10 cellular contexts compared by ENCODE assay signal in the genomic region with DNA sequence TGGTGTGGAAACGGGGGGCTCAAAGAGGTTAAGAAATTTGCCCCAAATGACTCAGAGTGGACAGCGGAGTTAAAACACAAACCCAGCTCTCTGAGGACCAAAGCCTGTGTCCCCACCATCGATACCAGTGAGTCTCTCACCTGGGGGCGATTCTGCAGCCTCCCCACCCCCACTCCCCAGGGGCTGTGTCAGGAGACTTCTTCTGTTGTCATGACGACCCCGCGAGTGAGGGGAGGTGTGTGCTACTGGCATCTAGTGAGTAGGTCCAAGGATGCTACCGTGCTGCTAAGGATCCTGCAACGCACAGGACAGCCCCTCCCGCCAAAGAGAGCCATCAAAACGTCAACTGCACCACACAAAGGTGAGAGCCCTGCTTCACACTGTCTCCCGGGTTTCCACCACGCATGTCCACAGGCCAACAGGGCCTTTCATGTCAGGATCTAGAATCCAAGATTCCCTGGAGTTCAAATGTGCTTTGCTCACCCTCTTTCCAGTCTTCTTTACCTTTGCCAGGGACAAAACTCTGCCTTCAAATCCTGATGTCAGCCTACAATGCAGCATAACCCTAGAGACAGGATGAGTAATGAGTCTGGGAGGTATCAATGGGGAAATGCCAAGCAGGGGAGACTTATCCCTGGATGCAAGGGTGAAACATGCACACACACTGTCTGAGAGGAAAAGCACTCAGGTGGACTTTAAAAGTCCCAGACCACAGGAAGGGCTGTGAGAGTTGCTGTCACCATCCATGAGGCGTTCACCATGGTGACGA. TPM values are rescaled to one million over a fixed set of nuclear protein-coding genes. Genes with fewer than 3 reads are reported as not detected.
DNase-seq lines count a peak whose midpoint lies in the region; ATAC-seq and TF ChIP-seq lines count a peak whose summit lies in the region.
"Had no signal": no experiment of that assay in that cellular context is flagged by ENCODE, and none has a peak within 500 bp of the region (broad histone marks: within the 10 kb centered on the region; RNA-seq: fewer than 3 reads in every experiment).

No MANE protein-coding gene starts in this region.

- 95% methylated on average over 15 of the region's 15 CpGs for WGBS in smooth muscle cell (ENCODE audit: low lambda C conversion rate)

- CTCF ChIA-PET in T-cell (lab: Charles Lee), result interaction anchor here in 1 of 2 donors (1.0 kb wide), 1 partner anchor 21 kb away, joined by 4 read pairs; no protein-coding TSS in a partner anchor

- DNase-seq in activated T-cell treated with anti-CD3 and anti-CD28 coated beads, Interleukin-2, amount 50 U/mL, for 24 hours, result no peak
- DNase-seq in activated T-cell treated with anti-CD3 and anti-CD28 coated beads for 4 hours (no peak), T-cell (no peak), glutamatergic neuron (no peak), smooth muscle cell (lab: John Stamatoyannopoulos, UW; ENCODE audit: unreplicated experiment) (no peak), NCI-H82 (lab: John Stamatoyannopoulos, UW) (no peak)
- DNase-seq: NCI-H1092, NCI-H524 had no signal

- no peaks in the 10 kb centered on the region for H3K9me3 Mint-ChIP-seq in activated T-cell treated with anti-CD3 and anti-CD28 coated beads, Interleukin-2, amount 50 U/mL, for 24 hours
- H3K9me3 Mint-ChIP-seq in T-cell (no peaks in the 10 kb centered on the region), glutamatergic neuron (ENCODE audit: unreplicated experiment) (peaks cover 7% of the 10 kb centered on the region)

- H3K36me3 ChIP-seq in skeletal muscle tissue (ENCODE audit: control insufficient read depth in 3 of 3, insufficient read depth in 3 of 3, low read length in 3 of 3) (peaks cover 10 to 25% (median 17%) of the 10 kb centered on the region in 3 donors), smooth muscle cell (ENCODE audit: low read depth) (no peaks in the 10 kb centered on the region)

- H3K9me3 ChIP-seq in skeletal muscle tissue (ENCODE audit: control insufficient read depth in 3 of 3, low read length in 3 of 3) (no peaks in the 10 kb centered on the region), smooth muscle cell (replicated peaks; ENCODE audit: low read depth) (no peaks in the 10 kb centered on the region)

- no peak overlapping the region for H3K4me3 ChIP-seq in skeletal muscle tissue (ENCODE audit: low read length in 3 of 3)
- H3K4me3 ChIP-seq in smooth muscle cell, result no peak overlapping the region

- H3K27ac ChIP-seq in skeletal muscle tissue (ENCODE audit: low read depth, low read length), result no peak overlapping the region
- no peak overlapping the region for H3K27ac ChIP-seq in smooth muscle cell (ENCODE audit: low read depth)

- H3K27ac Mint-ChIP-seq in activated T-cell treated with anti-CD3 and anti-CD28 coated beads, Interleukin-2, amount 50 U/mL, for 24 hours, result peak overlapping the region; percentile 91
- peak overlapping the region; percentile 75 to 87 for H3K27ac Mint-ChIP-seq in T-cell
- H3K27ac Mint-ChIP-seq in glutamatergic neuron (ENCODE audit: unreplicated experiment), result peak overlapping the region; percentile 78

- H3K79me2 ChIP-seq in smooth muscle cell (ENCODE audit: low read depth), result peaks cover 95% of the 10 kb centered on the region

- peaks cover 3% of the 10 kb centered on the region for H3F3A ChIP-seq in smooth muscle cell (ENCODE audit: low read depth)

- H3K4me1 ChIP-seq in skeletal muscle tissue (ENCODE audit: control insufficient read depth in 3 of 3, insufficient read depth in 3 of 3, low read length in 3 of 3) (peaks cover 44 to 63% (median 49%) of the 10 kb centered on the region in 3 donors), smooth muscle cell (ENCODE audit: low read depth) (peaks cover 6% of the 10 kb centered on the region)

- H2AFZ ChIP-seq in smooth muscle cell (ENCODE audit: low read depth), result no peak overlapping the region

- no peak for TF ChIP-seq CTCF in glutamatergic neuron (IDR thresholded peaks at IDR 0.05; ENCODE audit: partially characterized antibody, unreplicated experiment)
- no peak for TF ChIP-seq CTCF in smooth muscle cell (IDR thresholded peaks at IDR 0.05; ENCODE audit: borderline replicate concordance, insufficient read depth, poor library complexity, severe bottlenecking)

- H3K4me3 Mint-ChIP-seq in activated T-cell treated with anti-CD3 and anti-CD28 coated beads, Interleukin-2, amount 50 U/mL, for 24 hours, result peak overlapping the region; percentile 97
- H3K4me3 Mint-ChIP-seq in T-cell, result peak overlapping the region; percentile 43 to 97 (median 91)
- H3K4me3 Mint-ChIP-seq in glutamatergic neuron (ENCODE audit: unreplicated experiment), result peak overlapping the region; percentile 72

- peaks cover 81% of the 10 kb centered on the region for H4K20me1 ChIP-seq in smooth muscle cell (ENCODE audit: low read depth)

- no peak overlapping the region for H3K4me2 ChIP-seq in smooth muscle cell

- H3K9ac ChIP-seq in skeletal muscle tissue (ENCODE audit: low read depth in 1 of 3, low read length in 3 of 3), result peak overlapping the region in 2 of 3 donors; percentile 12 to 54
- no peak overlapping the region for H3K9ac ChIP-seq in smooth muscle cell (ENCODE audit: low read depth)

- H3K27me3 Mint-ChIP-seq in activated T-cell treated with anti-CD3 and anti-CD28 coated beads, Interleukin-2, amount 50 U/mL, for 24 hours, result no peaks in the 10 kb centered on the region
- H3K27me3 Mint-ChIP-seq in T-cell (no peaks in the 10 kb centered on the region), glutamatergic neuron (ENCODE audit: unreplicated experiment) (peaks cover 3% of the 10 kb centered on the region)

- no peaks in the 10 kb centered on the region for H3K27me3 ChIP-seq in skeletal muscle tissue (ENCODE audit: control insufficient read depth in 3 of 3, insufficient read depth in 3 of 3, low read length in 3 of 3)
- no peaks in the 10 kb centered on the region for H3K27me3 ChIP-seq in smooth muscle cell (ENCODE audit: low read depth)

- H3K4me1 Mint-ChIP-seq in activated T-cell treated with anti-CD3 and anti-CD28 coated beads, Interleukin-2, amount 50 U/mL, for 24 hours (ENCODE audit: low read depth), result peaks cover 82% of the 10 kb centered on the region
- peaks cover 77 to 84% (median 83%) of the 10 kb centered on the region in 3 donors for H3K4me1 Mint-ChIP-seq in T-cell
- peaks cover 22% of the 10 kb centered on the region for H3K4me1 Mint-ChIP-seq in glutamatergic neuron (ENCODE audit: low read depth, unreplicated experiment)

- no peak for ATAC-seq in T-cell (replicated peaks in 1 of 4)
- ATAC-seq in GM21381 (IDR thresholded peaks at IDR 0.05; ENCODE audit: unreplicated experiment), result no peak

- POLR2A ChIA-PET in T-cell (lab: Charles Lee), result interaction anchor here in 1 of 2 donors (0.6 kb wide), 1 partner anchor 269 kb away, joined by 3 read pairs; no protein-coding TSS in a partner anchor

- H3K36me3 Mint-ChIP-seq in activated T-cell treated with anti-CD3 and anti-CD28 coated beads, Interleukin-2, amount 50 U/mL, for 24 hours (ENCODE audit: low read depth), result peaks cover 85% of the 10 kb centered on the region
- H3K36me3 Mint-ChIP-seq in T-cell (peaks cover 24% of the 10 kb centered on the region), glutamatergic neuron (ENCODE audit: unreplicated experiment) (no peaks in the 10 kb centered on the region)

RNA-seq across cellular contexts. Expression of a gene that starts 3.9 kb away (rescaled TPM):
- 100 to 1,000 TPM in 2 of 5 donors, 10 to 100 TPM in 3; 90.2 to 101 (median 98.3) TPM for total RNA-seq in T-cell
- total RNA-seq in glutamatergic neuron (ENCODE audit: unreplicated experiment), result 92.1 TPM
- 26.6 TPM for total RNA-seq in skeletal muscle tissue
- 45.3 and 65.8 TPM in 2 replicates for total RNA-seq in smooth muscle cell
- polyA plus RNA-seq in smooth muscle cell, result 11.7 and 13.4 TPM in 2 replicates

RNA-seq across cellular contexts. Expression of a gene that starts 60.0 kb away (rescaled TPM):
- 10 to 100 TPM; 43.3 to 74.8 (median 69.8) TPM for total RNA-seq in T-cell
- 9.9 TPM for total RNA-seq in glutamatergic neuron (ENCODE audit: unreplicated experiment)
- 1.6 TPM for total RNA-seq in skeletal muscle tissue
- 4.6 and 17.3 TPM in 2 replicates for total RNA-seq in smooth muscle cell
- 5.1 and 13.0 TPM in 2 replicates for polyA plus RNA-seq in smooth muscle cell
